ENCODE assay signal across 8 cellular contexts in the genomic region with DNA sequence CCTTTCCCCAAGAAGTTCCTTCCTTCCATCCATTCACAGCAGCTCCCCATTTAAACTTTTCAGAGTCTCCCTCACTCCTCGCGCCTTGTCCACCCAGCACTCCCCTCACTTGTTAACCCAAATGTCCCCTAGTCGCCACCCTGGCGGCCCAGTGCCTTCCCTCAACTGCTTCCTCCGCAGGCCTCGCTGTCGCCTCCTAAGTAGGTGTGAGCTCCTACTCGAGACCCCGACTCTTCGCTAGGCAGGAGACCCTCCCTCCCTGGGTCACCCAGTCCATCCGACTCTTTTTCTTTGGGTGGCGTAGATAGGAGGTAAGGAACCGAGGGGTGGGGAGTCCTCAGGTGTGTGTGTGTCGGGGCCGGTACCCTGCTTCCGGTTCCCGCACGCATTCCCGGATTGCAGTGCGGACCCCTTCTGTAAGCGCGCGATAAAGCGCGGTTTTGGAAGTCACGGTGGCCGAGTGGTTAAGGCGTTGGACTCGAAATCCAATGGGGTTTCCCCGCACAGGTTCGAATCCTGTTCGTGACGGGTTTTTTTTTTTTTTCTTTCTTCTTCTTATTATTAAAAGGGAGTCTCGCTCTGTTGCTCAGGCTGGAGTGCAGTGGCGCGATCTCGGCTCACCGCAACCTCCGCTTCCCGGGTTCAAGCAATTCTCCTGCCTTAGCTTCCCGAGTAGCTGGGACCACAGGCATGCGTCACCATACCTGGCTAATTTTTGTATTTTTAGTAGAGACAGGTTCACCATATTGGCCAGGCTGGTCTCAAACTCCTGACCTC.
DNase-seq lines count a peak whose midpoint lies in the region; ATAC-seq lines count a peak whose summit lies in the region.

No MANE protein-coding gene starts in this region.

- DNase-seq in NCI-H2227 treated with DMSO at 0.1 percent for 48 hours (lab: John Stamatoyannopoulos, UW) (peak; percentile 80), caudate nucleus (lab: John Stamatoyannopoulos, UW) (peak in 58 of 61 donors; percentile 14 to 90 (median 70)), iris pigment epithelial cell (ENCODE audit: low read depth) (peak; percentile 78), smooth muscle cell of the brain vasculature (ENCODE audit: low read depth, low spot score) (peak; percentile 70), epidermal melanocyte (ENCODE audit: insufficient read length, low spot score) (no peak)
- DNase-seq in activated CD4-positive, CD25-positive, alpha-beta regulatory T cell treated with anti-CD3 and anti-CD28 coated beads, Interleukin-2, amount 50 U/mL, for 16 hours (ENCODE audit: low read depth, low spot score) = peak; percentile 54

- ATAC-seq in GM18517 (IDR thresholded peaks at IDR 0.05; ENCODE audit: unreplicated experiment) (peak; percentile 43), HG03103 (IDR thresholded peaks at IDR 0.05; ENCODE audit: low read depth, unreplicated experiment) (peak; percentile 34)

- H3K27ac ChIP-seq in caudate nucleus (ENCODE audit: low read depth, low read length) = peak overlapping the region; percentile 83
